In genomic region chr1:59218521-59219236, GRCh38 we compare ENCODE assay signal across 19 cellular contexts.
"Had no signal": no experiment of that assay in that cellular context is flagged by ENCODE, and none has a peak within 500 bp of the region (broad histone marks: within the 10 kb centered on the region; RNA-seq: fewer than 3 reads in every experiment).

No MANE protein-coding gene starts in this region.

- H3K27ac Mint-ChIP-seq: activated B cell treated with CpG ODN at 0.5 μM for 24 hours; activated CD4-positive, alpha-beta T cell treated with anti-CD3 and anti-CD28 coated beads, Interleukin-2, amount 10 ng/mL, durations not matched to agents 7 days and 5 days; activated naive CD4-positive, alpha-beta T cell treated with anti-CD3 and anti-CD28 coated beads, Interleukin-2, amount 10 ng/mL, durations not matched to agents 7 days and 5 days; activated T-helper 2 cell treated with anti-CD3 and anti-CD28 coated beads, Interferon-gamma antibody, Interleukin-2, Interleukin-4, amounts not matched to agents 10 μg/mL and 5 μg/mL and 100 μg/mL, durations not matched to agents 14 hours and 24 hours and 36 hours; nephron progenitor cell; stimulated activated naive CD8-positive, alpha-beta T cell treated with anti-CD3 and anti-CD28 coated beads, Interleukin-15, amount 100 ng/mL, for 72 hours; T-helper 17 cell had no signal

- FAIRE-seq: islet of Langerhans, TTC549 had no signal

- H3K4me1 ChIP-seq: adrenal gland had no signal

- H3K4me3 Mint-ChIP-seq: activated B cell treated with CpG ODN at 0.5 μM for 24 hours; activated CD4-positive, alpha-beta T cell treated with anti-CD3 and anti-CD28 coated beads, Interleukin-2, amount 10 ng/mL, durations not matched to agents 7 days and 5 days; activated naive CD4-positive, alpha-beta T cell treated with anti-CD3 and anti-CD28 coated beads, Interleukin-2, amount 10 ng/mL, durations not matched to agents 7 days and 5 days; central memory CD8-positive, alpha-beta T cell; nephron progenitor cell; stimulated activated naive CD8-positive, alpha-beta T cell treated with anti-CD3 and anti-CD28 coated beads, Interleukin-15, amount 100 ng/mL, for 72 hours; T-helper 17 cell had no signal

- H3K27me3 Mint-ChIP-seq: activated B cell treated with CpG ODN at 0.5 μM for 24 hours; activated CD4-positive, alpha-beta T cell treated with anti-CD3 and anti-CD28 coated beads, Interleukin-2, amount 10 ng/mL, durations not matched to agents 7 days and 5 days; central memory CD8-positive, alpha-beta T cell; stimulated activated naive CD8-positive, alpha-beta T cell treated with anti-CD3 and anti-CD28 coated beads, Interleukin-15, amount 100 ng/mL, for 72 hours; T-helper 17 cell had no signal

- H3K4me1 Mint-ChIP-seq: activated CD4-positive, alpha-beta T cell treated with anti-CD3 and anti-CD28 coated beads, Interleukin-2, amount 10 ng/mL, durations not matched to agents 7 days and 5 days; activated naive CD4-positive, alpha-beta T cell treated with anti-CD3 and anti-CD28 coated beads, Interleukin-2, amount 10 ng/mL, durations not matched to agents 7 days and 5 days; central memory CD8-positive, alpha-beta T cell; stimulated activated naive CD8-positive, alpha-beta T cell treated with anti-CD3 and anti-CD28 coated beads, Interleukin-15, amount 100 ng/mL, for 72 hours; T-helper 17 cell had no signal

- DNase-seq: activated B cell treated with CpG ODN at 0.5 μM for 24 hours; activated CD4-positive, alpha-beta T cell treated with anti-CD3 and anti-CD28 coated beads, Interleukin-2, amount 10 ng/mL, durations not matched to agents 7 days and 5 days; activated naive CD4-positive, alpha-beta T cell treated with anti-CD3 and anti-CD28 coated beads, Interleukin-2, amount 10 ng/mL, durations not matched to agents 7 days and 5 days; adrenal gland; body of pancreas; effector memory CD4-positive, alpha-beta T cell; foreskin fibroblast; head of caudate nucleus; nephron progenitor cell; sigmoid colon; stimulated activated CD4-positive, alpha-beta T cell treated with anti-CD3 and anti-CD28 coated beads, Interleukin-4, amount 100 ng/mL, for 1 hour; stimulated activated CD8-positive, alpha-beta memory T cell treated with anti-CD3 and anti-CD28 coated beads, Interleukin-4, amount 100 ng/mL, for 48 hours; stimulated activated naive CD8-positive, alpha-beta T cell treated with anti-CD3 and anti-CD28 coated beads, Interleukin-15, amount 100 ng/mL, for 72 hours; T-helper 17 cell had no signal

- H3K36me3 Mint-ChIP-seq: activated naive CD4-positive, alpha-beta T cell treated with anti-CD3 and anti-CD28 coated beads, Interleukin-2, amount 10 ng/mL, durations not matched to agents 7 days and 5 days had no signal

- H3K9me3 Mint-ChIP-seq: central memory CD8-positive, alpha-beta T cell had no signal

- H3K27ac ChIP-seq: adrenal gland, body of pancreas, sigmoid colon, thoracic aorta had no signal

- ATAC-seq: body of pancreas; stimulated activated naive CD8-positive, alpha-beta T cell treated with anti-CD3 and anti-CD28 coated beads, Interleukin-15, amount 100 ng/mL, for 72 hours; T-helper 17 cell had no signal

- H3K9me3 ChIP-seq: adrenal gland, body of pancreas, sigmoid colon, thoracic aorta had no signal

- H3K27me3 ChIP-seq: adrenal gland, body of pancreas, sigmoid colon had no signal

- H3K4me3 ChIP-seq: adrenal gland, body of pancreas, sigmoid colon, thoracic aorta had no signal

- H3K36me3 ChIP-seq: adrenal gland, sigmoid colon, thoracic aorta had no signal
